ENCODE assay signal across 15 cellular contexts in genomic region chr5:36156124-36156601, GRCh38. TPM values are rescaled to one million over a fixed set of nuclear protein-coding genes. Genes with fewer than 3 reads are reported as not detected.
DNase-seq lines count a peak whose midpoint lies in the region; ATAC-seq and TF ChIP-seq lines count a peak whose summit lies in the region.
"Had no signal": no experiment of that assay in that cellular context is flagged by ENCODE, and none has a peak within 500 bp of the region (broad histone marks: within the 10 kb centered on the region; RNA-seq: fewer than 3 reads in every experiment).

No MANE protein-coding gene starts in this region.

- peak overlapping the region; percentile 15 for H2BK20ac ChIP-seq in IMR-90 (ENCODE audit: low read depth, low read length)

- H3K36me3 ChIP-seq in IMR-90 (ENCODE audit: control insufficient read depth, insufficient read depth, low read length): peaks cover 27% of the 10 kb centered on the region
- peaks cover 15% of the 10 kb centered on the region for H3K36me3 ChIP-seq in brain microvascular endothelial cell (replicated peaks)
- peaks cover 11 to 63% of the 10 kb centered on the region in 2 experiments for H3K36me3 ChIP-seq in mesenchymal stem cell (ENCODE audit: control insufficient read depth in 1 of 2, insufficient read depth in 2 of 2, low read depth in 1 of 2, low read length in 2 of 2)
- peaks cover 5% of the 10 kb centered on the region for H3K36me3 ChIP-seq in CD8-positive, alpha-beta memory T cell (ENCODE audit: insufficient read depth, low read length)

- peaks cover 4 to 88% (median 16%) of the 10 kb centered on the region in 3 donors for H3K36me3 Mint-ChIP-seq in CD8-positive, alpha-beta memory T cell

- H3K27me3 Mint-ChIP-seq in CD8-positive, alpha-beta memory T cell: no peaks in the 10 kb centered on the region
- H3K27me3 Mint-ChIP-seq: T-helper 17 cell had no signal

- dilution Hi-C loops in IMR-90 (cut with HindIII; ENCODE audit: low sequenced_read_pairs, unreplicated experiment): no loop called here

- no peaks in the 10 kb centered on the region for H3K9me3 Mint-ChIP-seq in CD8-positive, alpha-beta memory T cell

- peaks cover 44 to 85% (median 67%) of the 10 kb centered on the region in 3 donors for H3K4me1 Mint-ChIP-seq in CD8-positive, alpha-beta memory T cell

- H4K8ac ChIP-seq in IMR-90 (ENCODE audit: low read depth in 2 of 2, low read length in 2 of 2) (peak overlapping the region in 1 of 2 experiments; percentile 71; a peak in 3 of 4 replicates), mesenchymal stem cell (ENCODE audit: low read length) (peak overlapping the region; percentile 0)

- TF ChIP-seq RAD21 in IMR-90 (IDR thresholded peaks at IDR 0.05; ENCODE audit: low read length): no peak

- no peak for ATAC-seq in IMR-90 (ENCODE audit: low read depth)
- ATAC-seq: T-helper 17 cell had no signal

- H3K14ac ChIP-seq in IMR-90 (replicated peaks; ENCODE audit: low read depth, low read length) (no peak overlapping the region), mesenchymal stem cell (ENCODE audit: low read length in 2 of 2) (no peak overlapping the region)

- H2BK15ac ChIP-seq in IMR-90 (ENCODE audit: low read depth, low read length) (no peak overlapping the region), mesenchymal stem cell (ENCODE audit: low read depth, poor library complexity, severe bottlenecking) (no peak overlapping the region)

- peak overlapping the region; percentile 12; the same call in 1 of the 2 replicates for H4K5ac ChIP-seq in IMR-90 (ENCODE audit: low read depth, low read length)

- peak overlapping the region in 1 of 8 donors; percentile 35 for H3K27ac Mint-ChIP-seq in CD8-positive, alpha-beta memory T cell
- H3K27ac Mint-ChIP-seq: T-helper 17 cell had no signal

- H3K9ac ChIP-seq in IMR-90 (ENCODE audit: low read depth, low read length) (no peak overlapping the region), mesenchymal stem cell (ENCODE audit: low read length) (no peak overlapping the region)
- H3K9ac ChIP-seq: BLaER1 treated with 17β-estradiol and CSF1 and Interleukin-3, amounts not matched to agents 10 nM and 100 nM had no signal

- H3K23ac ChIP-seq in IMR-90 (ENCODE audit: low read depth, low read length): peak overlapping the region; percentile 18
- no peak overlapping the region for H3K23ac ChIP-seq in mesenchymal stem cell (ENCODE audit: low read length in 2 of 2)

- in situ Hi-C loops in IMR-90 (cut with MboI; ENCODE audit: low sequenced_read_pairs) (no loop called here), brain microvascular endothelial cell (cut with HindIII; ENCODE audit: low pct_ligation_motif_present, low sequenced_read_pairs) (no loop called here)

- H3K79me1 ChIP-seq in IMR-90 (ENCODE audit: low read depth in 1 of 2, low read length in 2 of 2): peaks cover 44 to 84% of the 10 kb centered on the region in 2 experiments
- peaks cover 31% of the 10 kb centered on the region for H3K79me1 ChIP-seq in mesenchymal stem cell (replicated peaks; ENCODE audit: low read length, poor library complexity, severe bottlenecking)

- peak overlapping the region; percentile 70 for H4K91ac ChIP-seq in IMR-90 (ENCODE audit: insufficient read depth, low read depth, low read length)
- no peak overlapping the region for H4K91ac ChIP-seq in mesenchymal stem cell (ENCODE audit: low read length)

- H3K4me3 ChIP-seq in IMR-90 (ENCODE audit: insufficient read depth, low read depth, low read length) (no peak overlapping the region), brain microvascular endothelial cell (ENCODE audit: low read depth, low read length) (no peak overlapping the region), mesenchymal stem cell (ENCODE audit: insufficient read depth in 1 of 2, low read depth in 1 of 2, low read length in 2 of 2) (no peak overlapping the region)
- H3K4me3 ChIP-seq in CD8-positive, alpha-beta memory T cell (ENCODE audit: low read length): no peak overlapping the region
- H3K4me3 ChIP-seq: BLaER1 treated with 17β-estradiol and CSF1 and Interleukin-3, amounts not matched to agents 10 nM and 100 nM; stomach had no signal

- CTCF ChIA-PET in IMR-90 (lab: Yijun Ruan, JAX): no interaction called here
- CTCF ChIA-PET in CD8-positive, alpha-beta memory T cell (lab: Charles Lee): no interaction called here

- H2AK5ac ChIP-seq in IMR-90 (ENCODE audit: low read depth, low read length) (peak overlapping the region; percentile 13; the same call in 1 of the 2 replicates), mesenchymal stem cell (ENCODE audit: low read length, severe bottlenecking) (peak overlapping the region; percentile 31)

- no peak overlapping the region for H2BK12ac ChIP-seq in mesenchymal stem cell (ENCODE audit: low read length in 2 of 2)

- H3K18ac ChIP-seq in IMR-90 (ENCODE audit: low read depth, low read length) (peak overlapping the region; percentile 33), mesenchymal stem cell (ENCODE audit: low read depth in 1 of 2, low read length in 2 of 2) (no peak overlapping the region)

- DNase-seq in AG08396 (ENCODE audit: low spot score) (peak; percentile 26), IMR-90 (peak; percentile 60), brain microvascular endothelial cell (no peak), mesenchymal stem cell (peak; percentile 66), NCI-H146 treated with DMSO at 0.1 percent for 48 hours (lab: John Stamatoyannopoulos, UW; ENCODE audit: unreplicated experiment) (no peak), putamen (ENCODE audit: low spot score) (no peak)
- DNase-seq in effector CD4-positive, alpha-beta T cell: no peak
- no peak for DNase-seq in CD8-positive, alpha-beta memory T cell
- DNase-seq: activated CD8-positive, alpha-beta memory T cell treated with anti-CD3 and anti-CD28 coated beads for 24 hours; Kasumi-1; NCI-H510A; stimulated activated CD4-positive, alpha-beta T cell treated with anti-CD3 and anti-CD28 coated beads, Interleukin-2, amount 100 ng/mL, for 48 hours; stomach; T-helper 17 cell had no signal

- H2BK120ac ChIP-seq in IMR-90 (ENCODE audit: low read depth, low read length): peak overlapping the region; percentile 10
- no peak overlapping the region for H2BK120ac ChIP-seq in mesenchymal stem cell (ENCODE audit: low read depth, low read length)

- H3K9me1 ChIP-seq in IMR-90 (ENCODE audit: insufficient read depth, low read length): peaks cover 3% of the 10 kb centered on the region; the same call in 1 of the 2 replicates

- 39% methylated on average over 3 of the region's 4 CpGs; no CpG with 5 or more reads in 1 of the 2 experiments for WGBS in IMR-90 (ENCODE audit: extremely low coverage in 2 of 2, insufficient read length in 1 of 2), 2 experiments
- WGBS in mesenchymal stem cell: 13% methylated on average over 4 of the region's 4 CpGs

- H3K4ac ChIP-seq in IMR-90 (ENCODE audit: low read depth, low read length): peak overlapping the region; percentile 65
- peak overlapping the region in 1 of 2 experiments; percentile 6 for H3K4ac ChIP-seq in mesenchymal stem cell (ENCODE audit: low read depth in 1 of 2, low read length in 2 of 2)

- no peak overlapping the region for H3K56ac ChIP-seq in IMR-90 (ENCODE audit: extremely low read depth, insufficient read depth, low read length)

- no peaks in the 10 kb centered on the region for H3K9me3 ChIP-seq in IMR-90 (ENCODE audit: control insufficient read depth, insufficient read depth, low read length)
- H3K9me3 ChIP-seq in mesenchymal stem cell (ENCODE audit: control insufficient read depth, low read length): no peaks in the 10 kb centered on the region
- no peaks in the 10 kb centered on the region for H3K9me3 ChIP-seq in CD8-positive, alpha-beta memory T cell (ENCODE audit: low read length)
- H3K9me3 ChIP-seq: BLaER1 treated with 17β-estradiol and CSF1 and Interleukin-3, amounts not matched to agents 10 nM and 100 nM; stomach had no signal

- H3K27ac ChIP-seq in IMR-90 (ENCODE audit: insufficient read depth, low read length): peak overlapping the region; percentile 58; the same call in 1 of the 2 replicates
- H3K27ac ChIP-seq in brain microvascular endothelial cell: peak overlapping the region; percentile 31
- H3K27ac ChIP-seq in mesenchymal stem cell (ENCODE audit: low read length, poor library complexity, severe bottlenecking): peak overlapping the region; percentile 85
- H3K27ac ChIP-seq in CD8-positive, alpha-beta memory T cell (ENCODE audit: low read depth, low read length): no peak overlapping the region
- H3K27ac ChIP-seq: BLaER1 treated with 17β-estradiol and CSF1 and Interleukin-3, amounts not matched to agents 10 nM and 100 nM; stomach had no signal

- H3K4me1 ChIP-seq in IMR-90 (ENCODE audit: control insufficient read depth, insufficient read depth, low read length): peaks cover 20% of the 10 kb centered on the region
- H3K4me1 ChIP-seq in mesenchymal stem cell (ENCODE audit: control insufficient read depth, insufficient read depth, low read depth, low read length): peaks cover 10% of the 10 kb centered on the region
- H3K4me1 ChIP-seq in CD8-positive, alpha-beta memory T cell (ENCODE audit: insufficient read depth, low read length): peaks cover 7% of the 10 kb centered on the region

- TF ChIP-seq CTCF in IMR-90 (conservative IDR thresholded peaks at IDR 0.05; ENCODE audit: low read depth, low read length) (no peak), brain microvascular endothelial cell (IDR thresholded peaks at IDR 0.05; ENCODE audit: low read depth, low read length, missing control alignments) (no peak)

- POLR2A ChIA-PET in IMR-90 (lab: Charles Lee; ENCODE audit: unreplicated experiment): no interaction called here
- POLR2A ChIA-PET in CD8-positive, alpha-beta memory T cell (lab: Charles Lee): no interaction called here

- intact Hi-C loops in IMR-90 (cut with micrococcal nuclease): no loop called here

- H3K4me3 Mint-ChIP-seq in CD8-positive, alpha-beta memory T cell: peak overlapping the region in 2 of 7 donors; percentile 12 to 19
- H3K4me3 Mint-ChIP-seq: T-helper 17 cell had no signal

- H2BK5ac ChIP-seq in IMR-90 (ENCODE audit: low read depth, low read length, poor library complexity, severe bottlenecking) (peak overlapping the region; percentile 75), mesenchymal stem cell (ENCODE audit: low read depth, low read length, poor library complexity, severe bottlenecking) (peak overlapping the region; percentile 11)

- TF ChIP-seq POLR2A in IMR-90 (IDR thresholded peaks at IDR 0.05; ENCODE audit: low read depth, low read length): no peak

- H3K27me3 ChIP-seq in IMR-90 (ENCODE audit: control insufficient read depth, insufficient read depth, low read length) (no peaks in the 10 kb centered on the region), brain microvascular endothelial cell (replicated peaks) (no peaks in the 10 kb centered on the region), mesenchymal stem cell (ENCODE audit: control insufficient read depth in 1 of 2, insufficient read depth in 1 of 2, low read length in 2 of 2) (no peaks in the 10 kb centered on the region)
- H3K27me3 ChIP-seq in CD8-positive, alpha-beta memory T cell (ENCODE audit: insufficient read depth, low read length, poor library complexity, severe bottlenecking): no peaks in the 10 kb centered on the region
- H3K27me3 ChIP-seq: BLaER1 treated with 17β-estradiol and CSF1 and Interleukin-3, amounts not matched to agents 10 nM and 100 nM; stomach had no signal

- peak overlapping the region; percentile 27 for H3K4me2 ChIP-seq in IMR-90 (ENCODE audit: low read depth, low read length)
- H3K4me2 ChIP-seq in mesenchymal stem cell (ENCODE audit: low read length, poor library complexity, severe bottlenecking): no peak overlapping the region

- H2AK9ac ChIP-seq in IMR-90 (replicated peaks; ENCODE audit: low read depth, low read length, poor library complexity): peak overlapping the region; percentile 63

- H2AFZ ChIP-seq in IMR-90 (replicated peaks; ENCODE audit: low read length, poor library complexity) (no peak overlapping the region), mesenchymal stem cell (ENCODE audit: low read depth, low read length) (no peak overlapping the region)

- BruUV-seq in IMR-90 (replicated peaks; lab: Mats Ljungman, UMichigan): no TSS peak

- H4K20me1 ChIP-seq in IMR-90 (ENCODE audit: insufficient read depth, low read length): no peaks in the 10 kb centered on the region

RNA-seq across cellular contexts. Expression of gene SKP2, which starts 4.3 kb away (rescaled TPM):
- 72.5 and 92.1 TPM in 2 replicates for total RNA-seq in IMR-90 (2012; rRNA removed)
- 19.9 and 23.3 TPM in 2 replicates for polyA plus RNA-seq in IMR-90 (2012; rRNA removed)
- 9.6 and 17.9 TPM in 2 replicates for polyA plus RNA-seq in IMR-90 (2012; cell fraction: cytosol; rRNA removed)
- 8.1 and 18.7 TPM in 2 replicates for polyA plus RNA-seq in IMR-90 (2012; cell fraction: nucleus; rRNA removed; ENCODE audit: low replicate concordance)
- polyA plus RNA-seq in mesenchymal stem cell (2013, experiment 1 of 2): 28.1 TPM
- 28.7 TPM for polyA plus RNA-seq in mesenchymal stem cell (2013, experiment 2 of 2)
- total RNA-seq in CD8-positive, alpha-beta memory T cell: 10 to 100 TPM; 52.8 to 56.4 TPM
- polyA plus RNA-seq in CD8-positive, alpha-beta memory T cell: 15.6 TPM

RNA-seq across cellular contexts. Expression of gene LMBRD2, which starts 4.5 kb away (rescaled TPM):
- 5.2 and 11.4 TPM in 2 replicates for total RNA-seq in IMR-90 (2012; rRNA removed)
- polyA plus RNA-seq in IMR-90 (2012; rRNA removed): 1.3 and 1.8 TPM in 2 replicates
- 0.19 and 0.26 TPM in 2 replicates for polyA plus RNA-seq in IMR-90 (2012; cell fraction: cytosol; rRNA removed)
- 0.30 and 2.2 TPM in 2 replicates for polyA plus RNA-seq in IMR-90 (2012; cell fraction: nucleus; rRNA removed; ENCODE audit: low replicate concordance)
- polyA plus RNA-seq in mesenchymal stem cell (2013, experiment 1 of 2): 3.8 TPM
- 3.6 TPM for polyA plus RNA-seq in mesenchymal stem cell (2013, experiment 2 of 2)
- 10 to 100 TPM in 1 of 2 experiments, 1 to 10 TPM in 1; 9.3 to 11.4 TPM for total RNA-seq in CD8-positive, alpha-beta memory T cell
- 5.8 TPM for polyA plus RNA-seq in CD8-positive, alpha-beta memory T cell

Comparison
In these comparisons a context has a peak if more than half of its experiments do, and no peak if none do; other contexts are left out.
1. DNase-seq: peak in AG08396 (single experiment), IMR-90 (single experiment) and mesenchymal stem cell (single experiment); none in brain microvascular endothelial cell (single experiment), effector CD4-positive, alpha-beta T cell (single experiment), NCI-H146 treated with DMSO at 0.1 percent for 48 hours (single experiment), CD8-positive, alpha-beta memory T cell (0 of 5) and putamen (single experiment).